In genomic region chr3:129840707-129841360, GRCh38 we compare ENCODE assay signal across 27 cellular contexts.
"Had no signal": no experiment of that assay in that cellular context is flagged by ENCODE, and none has a peak within 500 bp of the region (broad histone marks: within the 10 kb centered on the region; RNA-seq: fewer than 3 reads in every experiment).

No MANE protein-coding gene starts in this region.

- ATAC-seq: activated T-cell treated with anti-CD3 and anti-CD28 coated beads, Interleukin-2, amount 50 U/mL, for 72 hours; effector memory CD8-positive, alpha-beta T cell; gastroesophageal sphincter had no signal

- H3K27me3 ChIP-seq: brain microvascular endothelial cell, esophagus squamous epithelium, gastroesophageal sphincter had no signal

- H3K4me3 ChIP-seq: esophagus squamous epithelium, gastroesophageal sphincter had no signal

- H3K9me3 Mint-ChIP-seq: central memory CD8-positive, alpha-beta T cell; effector memory CD8-positive, alpha-beta T cell had no signal

- H3K27me3 Mint-ChIP-seq: activated CD4-positive, alpha-beta memory T cell treated with anti-CD3 and anti-CD28 coated beads, Interleukin-2, amount 10 ng/mL, durations not matched to agents 7 days and 5 days; activated CD4-positive, alpha-beta T cell treated with anti-CD3 and anti-CD28 coated beads, Interleukin-2, amount 10 ng/mL, durations not matched to agents 7 days and 5 days; activated naive CD8-positive, alpha-beta T cell; activated T-cell treated with anti-CD3 and anti-CD28 coated beads, Interleukin-2, amount 50 U/mL, for 24 hours; central memory CD8-positive, alpha-beta T cell; effector memory CD8-positive, alpha-beta T cell had no signal

- DNase-seq: activated CD4-positive, alpha-beta memory T cell treated with anti-CD3 and anti-CD28 coated beads, Interleukin-2, amount 10 ng/mL, durations not matched to agents 7 days and 5 days; activated CD4-positive, alpha-beta T cell treated with anti-CD3 and anti-CD28 coated beads for 1 hour; activated CD4-positive, alpha-beta T cell treated with anti-CD3 and anti-CD28 coated beads for 4 hours; activated CD4-positive, alpha-beta T cell treated with anti-CD3 and anti-CD28 coated beads, Interleukin-2, amount 10 ng/mL, durations not matched to agents 7 days and 5 days; activated CD4-positive, alpha-beta T cell treated with anti-CD3 and anti-CD28 coated beads, Interleukin-2, amount 50 U/mL, for 4 hours; activated CD8-positive, alpha-beta memory T cell treated with anti-CD3 and anti-CD28 coated beads, Interleukin-2, amount 50 U/mL, for 48 hours; activated gamma-delta T cell; activated naive CD4-positive, alpha-beta T cell; activated naive CD4-positive, alpha-beta T cell treated with anti-CD3 and anti-CD28 coated beads, Interleukin-2, amount 50 U/mL, for 16 hours; activated T-cell treated with anti-CD3 and anti-CD28 coated beads for 4 hours; activated T-cell treated with anti-CD3 and anti-CD28 coated beads, Interleukin-2, amount 50 U/mL, for 24 hours; activated T-cell treated with anti-CD3 and anti-CD28 coated beads, Interleukin-2, amount 50 U/mL, for 72 hours; amniotic stem cell; anterior cingulate cortex; brain microvascular endothelial cell; cortex of kidney; dermis blood vessel endothelial cell; effector CD4-positive, alpha-beta T cell; effector memory CD8-positive, alpha-beta T cell; esophagus squamous epithelium; foreskin melanocyte; head of caudate nucleus; T-helper 2 cell had no signal

- H3K27ac Mint-ChIP-seq: activated CD4-positive, alpha-beta memory T cell treated with anti-CD3 and anti-CD28 coated beads, Interleukin-2, amount 10 ng/mL, durations not matched to agents 7 days and 5 days; activated CD4-positive, alpha-beta T cell treated with anti-CD3 and anti-CD28 coated beads, Interleukin-2, amount 10 ng/mL, durations not matched to agents 7 days and 5 days; activated naive CD8-positive, alpha-beta T cell; activated T-cell treated with anti-CD3 and anti-CD28 coated beads, Interleukin-2, amount 50 U/mL, for 24 hours; activated T-cell treated with anti-CD3 and anti-CD28 coated beads, Interleukin-2, amount 50 U/mL, for 72 hours had no signal

- H3K27ac ChIP-seq: brain microvascular endothelial cell, epithelial cell of prostate, esophagus squamous epithelium, gastroesophageal sphincter had no signal

- H3K4me1 Mint-ChIP-seq: activated CD4-positive, alpha-beta memory T cell treated with anti-CD3 and anti-CD28 coated beads, Interleukin-2, amount 10 ng/mL, durations not matched to agents 7 days and 5 days; activated CD4-positive, alpha-beta T cell treated with anti-CD3 and anti-CD28 coated beads, Interleukin-2, amount 10 ng/mL, durations not matched to agents 7 days and 5 days had no signal

- H3K36me3 ChIP-seq: brain microvascular endothelial cell, gastroesophageal sphincter had no signal

- H3K4me3 Mint-ChIP-seq: activated CD4-positive, alpha-beta memory T cell treated with anti-CD3 and anti-CD28 coated beads, Interleukin-2, amount 10 ng/mL, durations not matched to agents 7 days and 5 days; activated CD4-positive, alpha-beta T cell treated with anti-CD3 and anti-CD28 coated beads, Interleukin-2, amount 10 ng/mL, durations not matched to agents 7 days and 5 days; activated naive CD8-positive, alpha-beta T cell; activated T-cell treated with anti-CD3 and anti-CD28 coated beads, Interleukin-2, amount 50 U/mL, for 24 hours; activated T-cell treated with anti-CD3 and anti-CD28 coated beads, Interleukin-2, amount 50 U/mL, for 72 hours; central memory CD8-positive, alpha-beta T cell; effector memory CD8-positive, alpha-beta T cell had no signal
